ENCODE assay signal across 9 cellular contexts in genomic region chr11:10454902-10455631, GRCh38. TPM values are rescaled to one million over a fixed set of nuclear protein-coding genes. Genes with fewer than 3 reads are reported as not detected.
DNase-seq lines count a peak whose midpoint lies in the region; ATAC-seq and TF ChIP-seq lines count a peak whose summit lies in the region.
"Had no signal": no experiment of that assay in that cellular context is flagged by ENCODE, and none has a peak within 500 bp of the region (broad histone marks: within the 10 kb centered on the region; RNA-seq: fewer than 3 reads in every experiment).

TSS of gene AMPD3 (plus strand) at chr11:10455264. CDS start at chr11:10461520, 6,256 bp downstream.

- H3K4me1 Mint-ChIP-seq in MCF 10A (ENCODE audit: insufficient read depth, unreplicated experiment) (peaks cover 1% of the 10 kb centered on the region), memory B cell (peaks cover 65% of the 10 kb centered on the region)

- H3K27me3 Mint-ChIP-seq in MCF 10A (ENCODE audit: insufficient read depth, unreplicated experiment) = no peaks in the 10 kb centered on the region
- H3K27me3 Mint-ChIP-seq in memory B cell = no peaks in the 10 kb centered on the region

- H3K36me3 ChIP-seq in OCI-LY1 (ENCODE audit: insufficient read depth, low read length) (no peaks in the 10 kb centered on the region), tibial artery (no peaks in the 10 kb centered on the region)

- H3K9me3 ChIP-seq in OCI-LY1 (ENCODE audit: low read length) (no peaks in the 10 kb centered on the region), tibial artery (no peaks in the 10 kb centered on the region)

- BruUV-seq in MCF 10A (replicated peaks; lab: Mats Ljungman, UMichigan) = TSS peak; percentile 96

- H3K4me3 Mint-ChIP-seq in MCF 10A (ENCODE audit: unreplicated experiment) (peak within 1 kb of the TSS; percentile 60), memory B cell (peak within 1 kb of the TSS; percentile 98)

- H3K4me2 ChIP-seq in OCI-LY1 (ENCODE audit: low read length) = peak within 1 kb of the TSS; percentile 75

- H3K4me3 ChIP-seq in OCI-LY1 (ENCODE audit: low read depth, low read length, poor library complexity, severe bottlenecking) (peak within 1 kb of the TSS; percentile 61), tibial artery (peak within 1 kb of the TSS; percentile 4 to 23)

- H4K20me1 ChIP-seq in OCI-LY1 (ENCODE audit: insufficient read depth, low read length) = no peaks in the 10 kb centered on the region

- POLR2A ChIA-PET in MCF 10A (lab: Yijun Ruan, JAX) = interaction anchor here (0.6 to 6.1 kb wide), 21 partner anchors 8 to 886 kb away, joined by 3 to 75 read pairs (median 5); partner anchors contain the start of genes CTR9 and RNF141

- peak within 1 kb of the TSS; percentile 64 for H3K9ac ChIP-seq in OCI-LY1 (ENCODE audit: low read length)

- CTCF ChIA-PET in MCF 10A (lab: Yijun Ruan, JAX) = interaction anchor here (0.6 to 3.2 kb wide), 15 partner anchors 11 to 680 kb away, joined by 3 to 14 read pairs (median 5); partner anchors contain the start of gene RNF141

- no peak within 1 kb of the TSS for H2AFZ ChIP-seq in OCI-LY1 (ENCODE audit: low read length)

- H3K4me1 ChIP-seq in OCI-LY1 (ENCODE audit: insufficient read depth, low read length, severe bottlenecking) (peaks cover 72% of the 10 kb centered on the region), tibial artery (peaks cover 0 to 17% (median 11%) of the 10 kb centered on the region in 4 donors)

- no peaks in the 10 kb centered on the region for H3F3A ChIP-seq in OCI-LY1 (ENCODE audit: insufficient read depth, low read length)

- peaks cover 14% of the 10 kb centered on the region; the same call in 1 of the 2 replicates for H3K79me2 ChIP-seq in OCI-LY1 (ENCODE audit: insufficient read depth, low read length)

- H3K27ac ChIP-seq in OCI-LY1 (ENCODE audit: low read depth, low read length, poor library complexity, severe bottlenecking) (peak within 1 kb of the TSS; percentile 92), tibial artery (no peak within 1 kb of the TSS)
- H3K27ac ChIP-seq: C4-2B had no signal

- DNase-seq in NCI-H2107 treated with DMSO at 0.1 percent for 48 hours (lab: John Stamatoyannopoulos, UW; ENCODE audit: unreplicated experiment) (peak; percentile 86), NCI-H2107 (lab: John Stamatoyannopoulos, UW) (no peak), MCF 10A (ENCODE audit: unreplicated experiment) (peak; percentile 93), memory B cell (ENCODE audit: low spot score in 2 of 2) (no peak), tibial artery (no peak)

- TF ChIP-seq CTCF in OCI-LY1 (IDR thresholded peaks at IDR 0.05; ENCODE audit: low read length) (no peak), MCF 10A (IDR thresholded peaks at IDR 0.05; ENCODE audit: unreplicated experiment) (no peak), tibial artery (IDR thresholded peaks at IDR 0.05) (no peak)

- H3K27me3 ChIP-seq in OCI-LY1 (ENCODE audit: insufficient read depth, low read length) (no peaks in the 10 kb centered on the region; the same call in 1 of the 2 replicates), tibial artery (peaks cover 0 to 15% of the 10 kb centered on the region in 2 donors)

- H3K27ac Mint-ChIP-seq in MCF 10A (ENCODE audit: low read depth, unreplicated experiment) (peak within 1 kb of the TSS; percentile 92), memory B cell (peak within 1 kb of the TSS; percentile 93)

- peaks cover 6% of the 10 kb centered on the region for H3K36me3 Mint-ChIP-seq in MCF 10A (ENCODE audit: insufficient read depth, unreplicated experiment)
- no peaks in the 10 kb centered on the region for H3K36me3 Mint-ChIP-seq in memory B cell

- H3K9me3 Mint-ChIP-seq in MCF 10A (ENCODE audit: unreplicated experiment) = no peaks in the 10 kb centered on the region
- no peaks in the 10 kb centered on the region for H3K9me3 Mint-ChIP-seq in memory B cell

- intact Hi-C loops in MCF 10A (cut with micrococcal nuclease) = loop anchor here (5.0 kb wide), 1 partner anchor 48 kb away; no protein-coding TSS in a partner anchor
- intact Hi-C loops in tibial artery (cut with DNase I; ENCODE audit: low total_unique reads) = no loop called here

- ATAC-seq in HG03378 (IDR thresholded peaks at IDR 0.05; ENCODE audit: unreplicated experiment) = peak; percentile 26
- no peak for ATAC-seq in memory B cell (ENCODE audit: low read depth)
- ATAC-seq in GM21576 (IDR thresholded peaks at IDR 0.05; ENCODE audit: unreplicated experiment) = no peak

- H3K9me2 ChIP-seq in OCI-LY1 (ENCODE audit: low read depth, low read length) = no peaks in the 10 kb centered on the region

RNA-seq across cellular contexts. Expression of gene AMPD3, which starts in this region (rescaled TPM):
- total RNA-seq in MCF 10A (2022) = 5.0 and 5.4 TPM in 2 replicates

Comparison
In these comparisons a context has a peak if more than half of its experiments do, and no peak if none do; other contexts are left out.
1. DNase-seq: peak in NCI-H2107 treated with DMSO at 0.1 percent for 48 hours (single experiment) and MCF 10A (single experiment); none in NCI-H2107 (single experiment), memory B cell (0 of 2) and tibial artery (0 of 2).